ENCODE assay signal across 12 cellular contexts in genomic region chr2:10493075-10493635, GRCh38. TPM values are rescaled to one million over a fixed set of nuclear protein-coding genes. Genes with fewer than 3 reads are reported as not detected.
DNase-seq lines count a peak whose midpoint lies in the region; ATAC-seq and TF ChIP-seq lines count a peak whose summit lies in the region.
"Had no signal": no experiment of that assay in that cellular context is flagged by ENCODE, and none has a peak within 500 bp of the region (broad histone marks: within the 10 kb centered on the region; RNA-seq: fewer than 3 reads in every experiment).

No MANE protein-coding gene starts in this region.

- H3K9me3 ChIP-seq in lung (ENCODE audit: control insufficient read depth in 2 of 2, insufficient read depth in 1 of 2, low read length in 1 of 2): no peaks in the 10 kb centered on the region
- H3K9me3 ChIP-seq: right lobe of liver, thoracic aorta had no signal

- peak overlapping the region; percentile 46 for H3K27ac Mint-ChIP-seq in activated B cell treated with CpG ODN at 0.5 μM for 24 hours

- peaks cover 15% of the 10 kb centered on the region for H3K4me1 Mint-ChIP-seq in activated B cell treated with CpG ODN at 0.5 μM for 24 hours

- ATAC-seq in GM21529 (IDR thresholded peaks at IDR 0.05; ENCODE audit: unreplicated experiment): peak; percentile 5
- ATAC-seq in activated B cell treated with CpG ODN at 0.5 μM for 24 hours (ENCODE audit: low read depth): no peak
- ATAC-seq in lung (ENCODE audit: insufficient read depth, low FRiP score): peak; percentile 7
- no peak for ATAC-seq in GM18520 (IDR thresholded peaks at IDR 0.05; ENCODE audit: unreplicated experiment)
- no peak for ATAC-seq in HG03460 (IDR thresholded peaks at IDR 0.05; ENCODE audit: unreplicated experiment)
- ATAC-seq in HG02610 (IDR thresholded peaks at IDR 0.05; ENCODE audit: unreplicated experiment): no peak

- no peaks in the 10 kb centered on the region for H3K9me3 Mint-ChIP-seq in activated B cell treated with CpG ODN at 0.5 μM for 24 hours

- no peak for TF ChIP-seq CTCF in activated B cell treated with CpG ODN at 0.5 μM for 24 hours (IDR thresholded peaks at IDR 0.05)
- no peak for TF ChIP-seq CTCF in lung (IDR thresholded peaks at IDR 0.05; ENCODE audit: control extremely low read depth, extremely low read depth)

- WGBS in lung, 2 donors: 84 to 88% methylated on average over 5 of the region's 5 CpGs

- POLR2A ChIA-PET in activated B cell treated with CpG ODN at 0.5 μM for 24 hours (lab: Charles Lee): interaction anchor here (0.7 to 2.0 kb wide), 3 partner anchors 45 to 184 kb away, joined by 3 to 12 read pairs (median 4); partner anchors contain the start of gene ODC1

- no peak overlapping the region for H3K4me3 Mint-ChIP-seq in activated B cell treated with CpG ODN at 0.5 μM for 24 hours

- CTCF ChIA-PET in activated B cell treated with CpG ODN at 0.5 μM for 24 hours (lab: Charles Lee): no interaction called here

- H3K4me3 ChIP-seq in lung: no peak overlapping the region
- H3K4me3 ChIP-seq: right lobe of liver, thoracic aorta had no signal

- H3K27me3 ChIP-seq in lung (ENCODE audit: control insufficient read depth, insufficient read depth): no peaks in the 10 kb centered on the region
- H3K27me3 ChIP-seq: right lobe of liver had no signal

- H3K27me3 Mint-ChIP-seq in activated B cell treated with CpG ODN at 0.5 μM for 24 hours: peaks cover 18% of the 10 kb centered on the region

- H3K4me1 ChIP-seq in lung (ENCODE audit: control insufficient read depth in 2 of 2, insufficient read depth in 2 of 2, low read length in 2 of 2): peaks cover 0 to 2% of the 10 kb centered on the region in 2 donors

- no peaks in the 10 kb centered on the region for H3K36me3 ChIP-seq in lung (ENCODE audit: control insufficient read depth in 2 of 2, insufficient read depth in 2 of 2, low read length in 2 of 2)
- H3K36me3 ChIP-seq: right lobe of liver, thoracic aorta had no signal

- DNase-seq in DMS79 treated with DMSO at 0.1 percent for 48 hours (lab: John Stamatoyannopoulos, UW) (peak; percentile 31), DMS79 (lab: John Stamatoyannopoulos, UW) (no peak), activated B cell treated with CpG ODN at 0.5 μM for 24 hours (no peak), lung (ENCODE audit: low spot score) (no peak)
- DNase-seq: NCI-H187, OCI-M1 had no signal

- no peak overlapping the region for H3K27ac ChIP-seq in lung (ENCODE audit: low read depth in 1 of 2, low read length in 1 of 2)
- H3K27ac ChIP-seq: right lobe of liver, thoracic aorta had no signal

- no peaks in the 10 kb centered on the region for H3K36me3 Mint-ChIP-seq in activated B cell treated with CpG ODN at 0.5 μM for 24 hours (ENCODE audit: low read depth)

- intact Hi-C loops in activated B cell treated with CpG ODN at 0.5 μM for 24 hours (cut with micrococcal nuclease): loop anchor here (2.0 kb wide), 1 partner anchor 44 kb away; the partner anchor contains the start of gene ODC1

RNA-seq across cellular contexts. Expression of gene ODC1, which starts 45.0 kb away (rescaled TPM):
- total RNA-seq in activated B cell treated with CpG ODN at 0.5 μM for 24 hours (192 and 200 TPM in 2 replicates), lung (100 to 1,000 TPM in 1 of 2 donors, 10 to 100 TPM in 1; 49.2 to 102 TPM)
- polyA plus RNA-seq in lung: 100 to 1,000 TPM in 1 of 2 donors, 10 to 100 TPM in 1; 32.5 to 115 TPM

Comparison
In these comparisons a context has a peak if more than half of its experiments do, and no peak if none do; other contexts are left out.
1. ATAC-seq: peak in GM21529 (single experiment) and lung (single experiment); none in activated B cell treated with CpG ODN at 0.5 μM for 24 hours (single experiment), GM18520 (single experiment), HG03460 (single experiment) and HG02610 (single experiment).